In the genomic region with DNA sequence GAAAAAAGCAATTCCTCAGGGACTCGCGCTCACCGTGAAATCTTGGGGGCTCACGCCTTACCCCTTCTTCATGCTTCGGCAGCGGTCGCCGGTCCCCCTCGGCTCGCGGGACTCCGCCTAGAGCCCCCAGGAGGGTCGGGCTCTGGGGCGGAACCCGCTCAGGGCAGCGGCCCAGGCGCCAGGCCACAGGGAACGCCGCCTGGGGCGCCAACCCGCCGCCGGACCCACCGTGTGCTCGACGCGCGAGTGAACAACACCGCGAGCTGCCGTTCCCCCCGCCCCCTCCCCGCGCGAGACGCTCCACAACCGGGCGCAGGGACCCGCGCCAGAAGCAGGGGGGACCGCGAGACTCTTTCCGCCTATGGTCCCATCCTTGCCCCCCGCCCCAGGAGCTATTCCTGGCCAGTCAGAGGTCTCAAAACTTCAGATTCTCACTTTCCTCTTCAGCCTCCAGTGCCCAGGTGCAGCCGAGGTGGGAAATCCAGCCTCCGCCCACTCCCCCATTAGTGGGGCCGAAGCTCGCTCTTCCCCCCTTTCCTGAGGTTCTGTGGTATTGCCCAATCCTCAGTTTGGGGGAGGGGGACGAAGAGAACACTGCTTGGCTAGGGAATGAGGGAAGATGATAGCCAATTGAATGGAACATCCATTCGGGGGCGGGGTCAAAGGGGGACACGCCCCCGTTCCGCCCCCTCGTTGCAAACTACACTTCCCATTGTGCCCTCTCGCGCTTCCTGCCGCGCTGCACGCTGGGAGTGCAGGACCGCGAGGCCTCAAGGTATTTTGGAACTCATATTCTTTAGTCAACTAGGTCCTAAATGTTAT, we compare ENCODE assay signal across 1 cellular context.
A peak's percentile ranks its signal among the peaks of the same experiment; 100 is the strongest.
TF ChIP-seq lines count a peak whose summit lies in the region.

A gene (minus strand): TSS at position 265 of the 822 bp plus-strand sequence. CDS start 52,069 bp downstream, outside the sequence.

TF ChIP-seq in HepG2, 621 proteins besides CTCF, POLR2A, EP300 and RAD21 (continued from another document and continues in another):
- TF ChIP-seq, protein P1, sequence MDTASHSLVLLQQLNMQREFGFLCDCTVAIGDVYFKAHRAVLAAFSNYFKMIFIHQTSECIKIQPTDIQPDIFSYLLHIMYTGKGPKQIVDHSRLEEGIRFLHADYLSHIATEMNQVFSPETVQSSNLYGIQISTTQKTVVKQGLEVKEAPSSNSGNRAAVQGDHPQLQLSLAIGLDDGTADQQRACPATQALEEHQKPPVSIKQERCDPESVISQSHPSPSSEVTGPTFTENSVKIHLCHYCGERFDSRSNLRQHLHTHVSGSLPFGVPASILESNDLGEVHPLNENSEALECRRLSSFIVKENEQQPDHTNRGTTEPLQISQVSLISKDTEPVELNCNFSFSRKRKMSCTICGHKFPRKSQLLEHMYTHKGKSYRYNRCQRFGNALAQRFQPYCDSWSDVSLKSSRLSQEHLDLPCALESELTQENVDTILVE (CRISPR knock-in tag; IDR thresholded peaks at IDR 0.05) = no peak
- TF ChIP-seq GTF2F1 (IDR thresholded peaks at IDR 0.05; ENCODE audit: low read length) = no peak
- TF ChIP-seq MYC (CRISPR knock-in tag; IDR thresholded peaks at IDR 0.05; ENCODE audit: borderline replicate concordance) = peak; percentile 44
- TF ChIP-seq, protein P2, sequence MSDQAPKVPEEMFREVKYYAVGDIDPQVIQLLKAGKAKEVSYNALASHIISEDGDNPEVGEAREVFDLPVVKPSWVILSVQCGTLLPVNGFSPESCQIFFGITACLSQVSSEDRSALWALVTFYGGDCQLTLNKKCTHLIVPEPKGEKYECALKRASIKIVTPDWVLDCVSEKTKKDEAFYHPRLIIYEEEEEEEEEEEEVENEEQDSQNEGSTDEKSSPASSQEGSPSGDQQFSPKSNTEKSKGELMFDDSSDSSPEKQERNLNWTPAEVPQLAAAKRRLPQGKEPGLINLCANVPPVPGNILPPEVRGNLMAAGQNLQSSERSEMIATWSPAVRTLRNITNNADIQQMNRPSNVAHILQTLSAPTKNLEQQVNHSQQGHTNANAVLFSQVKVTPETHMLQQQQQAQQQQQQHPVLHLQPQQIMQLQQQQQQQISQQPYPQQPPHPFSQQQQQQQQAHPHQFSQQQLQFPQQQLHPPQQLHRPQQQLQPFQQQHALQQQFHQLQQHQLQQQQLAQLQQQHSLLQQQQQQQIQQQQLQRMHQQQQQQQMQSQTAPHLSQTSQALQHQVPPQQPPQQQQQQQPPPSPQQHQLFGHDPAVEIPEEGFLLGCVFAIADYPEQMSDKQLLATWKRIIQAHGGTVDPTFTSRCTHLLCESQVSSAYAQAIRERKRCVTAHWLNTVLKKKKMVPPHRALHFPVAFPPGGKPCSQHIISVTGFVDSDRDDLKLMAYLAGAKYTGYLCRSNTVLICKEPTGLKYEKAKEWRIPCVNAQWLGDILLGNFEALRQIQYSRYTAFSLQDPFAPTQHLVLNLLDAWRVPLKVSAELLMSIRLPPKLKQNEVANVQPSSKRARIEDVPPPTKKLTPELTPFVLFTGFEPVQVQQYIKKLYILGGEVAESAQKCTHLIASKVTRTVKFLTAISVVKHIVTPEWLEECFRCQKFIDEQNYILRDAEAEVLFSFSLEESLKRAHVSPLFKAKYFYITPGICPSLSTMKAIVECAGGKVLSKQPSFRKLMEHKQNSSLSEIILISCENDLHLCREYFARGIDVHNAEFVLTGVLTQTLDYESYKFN (CRISPR knock-in tag; conservative IDR thresholded peaks at IDR 0.05) = peak; percentile 59
- peak; percentile 72; the same call in 1 of the 2 replicates for TF ChIP-seq NR2C2 (CRISPR knock-in tag; IDR thresholded peaks at IDR 0.05; ENCODE audit: borderline replicate concordance)
- TF ChIP-seq ZNF616 (CRISPR knock-in tag; IDR thresholded peaks at IDR 0.05; ENCODE audit: low read depth) = no peak
- TF ChIP-seq, protein P3, sequence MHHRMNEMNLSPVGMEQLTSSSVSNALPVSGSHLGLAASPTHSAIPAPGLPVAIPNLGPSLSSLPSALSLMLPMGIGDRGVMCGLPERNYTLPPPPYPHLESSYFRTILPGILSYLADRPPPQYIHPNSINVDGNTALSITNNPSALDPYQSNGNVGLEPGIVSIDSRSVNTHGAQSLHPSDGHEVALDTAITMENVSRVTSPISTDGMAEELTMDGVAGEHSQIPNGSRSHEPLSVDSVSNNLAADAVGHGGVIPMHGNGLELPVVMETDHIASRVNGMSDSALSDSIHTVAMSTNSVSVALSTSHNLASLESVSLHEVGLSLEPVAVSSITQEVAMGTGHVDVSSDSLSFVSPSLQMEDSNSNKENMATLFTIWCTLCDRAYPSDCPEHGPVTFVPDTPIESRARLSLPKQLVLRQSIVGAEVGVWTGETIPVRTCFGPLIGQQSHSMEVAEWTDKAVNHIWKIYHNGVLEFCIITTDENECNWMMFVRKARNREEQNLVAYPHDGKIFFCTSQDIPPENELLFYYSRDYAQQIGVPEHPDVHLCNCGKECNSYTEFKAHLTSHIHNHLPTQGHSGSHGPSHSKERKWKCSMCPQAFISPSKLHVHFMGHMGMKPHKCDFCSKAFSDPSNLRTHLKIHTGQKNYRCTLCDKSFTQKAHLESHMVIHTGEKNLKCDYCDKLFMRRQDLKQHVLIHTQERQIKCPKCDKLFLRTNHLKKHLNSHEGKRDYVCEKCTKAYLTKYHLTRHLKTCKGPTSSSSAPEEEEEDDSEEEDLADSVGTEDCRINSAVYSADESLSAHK (CRISPR knock-in tag; IDR thresholded peaks at IDR 0.05; ENCODE audit: borderline replicate concordance) = no peak
- TF ChIP-seq, protein P4, sequence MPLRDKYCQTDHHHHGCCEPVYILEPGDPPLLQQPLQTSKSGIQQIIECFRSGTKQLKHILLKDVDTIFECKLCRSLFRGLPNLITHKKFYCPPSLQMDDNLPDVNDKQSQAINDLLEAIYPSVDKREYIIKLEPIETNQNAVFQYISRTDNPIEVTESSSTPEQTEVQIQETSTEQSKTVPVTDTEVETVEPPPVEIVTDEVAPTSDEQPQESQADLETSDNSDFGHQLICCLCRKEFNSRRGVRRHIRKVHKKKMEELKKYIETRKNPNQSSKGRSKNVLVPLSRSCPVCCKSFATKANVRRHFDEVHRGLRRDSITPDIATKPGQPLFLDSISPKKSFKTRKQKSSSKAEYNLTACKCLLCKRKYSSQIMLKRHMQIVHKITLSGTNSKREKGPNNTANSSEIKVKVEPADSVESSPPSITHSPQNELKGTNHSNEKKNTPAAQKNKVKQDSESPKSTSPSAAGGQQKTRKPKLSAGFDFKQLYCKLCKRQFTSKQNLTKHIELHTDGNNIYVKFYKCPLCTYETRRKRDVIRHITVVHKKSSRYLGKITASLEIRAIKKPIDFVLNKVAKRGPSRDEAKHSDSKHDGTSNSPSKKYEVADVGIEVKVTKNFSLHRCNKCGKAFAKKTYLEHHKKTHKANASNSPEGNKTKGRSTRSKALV (CRISPR knock-in tag; IDR thresholded peaks at IDR 0.05) = no peak
- TF ChIP-seq, protein P5, sequence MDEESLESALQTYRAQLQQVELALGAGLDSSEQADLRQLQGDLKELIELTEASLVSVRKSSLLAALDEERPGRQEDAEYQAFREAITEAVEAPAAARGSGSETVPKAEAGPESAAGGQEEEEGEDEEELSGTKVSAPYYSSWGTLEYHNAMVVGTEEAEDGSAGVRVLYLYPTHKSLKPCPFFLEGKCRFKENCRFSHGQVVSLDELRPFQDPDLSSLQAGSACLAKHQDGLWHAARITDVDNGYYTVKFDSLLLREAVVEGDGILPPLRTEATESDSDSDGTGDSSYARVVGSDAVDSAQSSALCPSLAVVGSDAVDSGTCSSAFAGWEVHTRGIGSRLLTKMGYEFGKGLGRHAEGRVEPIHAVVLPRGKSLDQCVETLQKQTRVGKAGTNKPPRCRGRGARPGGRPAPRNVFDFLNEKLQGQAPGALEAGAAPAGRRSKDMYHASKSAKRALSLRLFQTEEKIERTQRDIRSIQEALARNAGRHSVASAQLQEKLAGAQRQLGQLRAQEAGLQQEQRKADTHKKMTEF (CRISPR knock-in tag; IDR thresholded peaks at IDR 0.05) = peak; percentile 70
- TF ChIP-seq, protein P6, sequence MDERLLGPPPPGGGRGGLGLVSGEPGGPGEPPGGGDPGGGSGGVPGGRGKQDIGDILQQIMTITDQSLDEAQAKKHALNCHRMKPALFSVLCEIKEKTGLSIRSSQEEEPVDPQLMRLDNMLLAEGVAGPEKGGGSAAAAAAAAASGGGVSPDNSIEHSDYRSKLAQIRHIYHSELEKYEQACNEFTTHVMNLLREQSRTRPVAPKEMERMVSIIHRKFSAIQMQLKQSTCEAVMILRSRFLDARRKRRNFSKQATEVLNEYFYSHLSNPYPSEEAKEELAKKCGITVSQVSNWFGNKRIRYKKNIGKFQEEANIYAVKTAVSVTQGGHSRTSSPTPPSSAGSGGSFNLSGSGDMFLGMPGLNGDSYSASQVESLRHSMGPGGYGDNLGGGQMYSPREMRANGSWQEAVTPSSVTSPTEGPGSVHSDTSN (CRISPR knock-in tag; IDR thresholded peaks at IDR 0.05) = no peak
- TF ChIP-seq SRSF4 (IDR thresholded peaks at IDR 0.05; ENCODE audit: low read depth, low read length, poor library complexity, severe bottlenecking) = no peak
- TF ChIP-seq HDAC2 (CRISPR knock-in tag; IDR thresholded peaks at IDR 0.05) = no peak
- no peak for TF ChIP-seq SRSF1 (optimal IDR thresholded peaks at IDR 0.05; ENCODE audit: low read depth, low read length)
- TF ChIP-seq ZNF263 (CRISPR knock-in tag; IDR thresholded peaks at IDR 0.05) = peak; percentile 59
- peak; percentile 64; the same call in 1 of the 2 replicates for TF ChIP-seq ZFP36L1 (CRISPR knock-in tag; IDR thresholded peaks at IDR 0.05)
- TF ChIP-seq, protein P7, sequence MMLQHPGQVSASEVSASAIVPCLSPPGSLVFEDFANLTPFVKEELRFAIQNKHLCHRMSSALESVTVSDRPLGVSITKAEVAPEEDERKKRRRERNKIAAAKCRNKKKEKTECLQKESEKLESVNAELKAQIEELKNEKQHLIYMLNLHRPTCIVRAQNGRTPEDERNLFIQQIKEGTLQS (CRISPR knock-in tag; IDR thresholded peaks at IDR 0.05) = no peak
- TF ChIP-seq ZNF160 (CRISPR knock-in tag; IDR thresholded peaks at IDR 0.05) = peak; percentile 74; the same call in 1 of the 2 replicates
- TF ChIP-seq, protein P8, sequence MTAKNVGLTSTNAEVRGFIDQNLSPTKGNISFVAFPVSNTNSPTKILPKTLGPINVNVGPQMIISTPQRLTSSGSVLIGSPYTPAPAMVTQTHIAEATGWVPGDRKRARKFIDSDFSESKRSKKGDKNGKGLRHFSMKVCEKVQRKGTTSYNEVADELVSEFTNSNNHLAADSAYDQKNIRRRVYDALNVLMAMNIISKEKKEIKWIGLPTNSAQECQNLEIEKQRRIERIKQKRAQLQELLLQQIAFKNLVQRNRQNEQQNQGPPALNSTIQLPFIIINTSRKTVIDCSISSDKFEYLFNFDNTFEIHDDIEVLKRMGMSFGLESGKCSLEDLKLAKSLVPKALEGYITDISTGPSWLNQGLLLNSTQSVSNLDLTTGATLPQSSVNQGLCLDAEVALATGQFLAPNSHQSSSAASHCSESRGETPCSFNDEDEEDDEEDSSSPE (CRISPR knock-in tag; IDR thresholded peaks at IDR 0.05) = peak; percentile 15; the same call in 1 of the 2 replicates
- TF ChIP-seq ZFX (CRISPR knock-in tag; IDR thresholded peaks at IDR 0.05; ENCODE audit: low read depth) = peak; percentile 57
- no peak; the same call in 1 of the 2 replicates for TF ChIP-seq SIN3B (IDR thresholded peaks at IDR 0.05; ENCODE audit: low read length)
- no peak for TF ChIP-seq ZSCAN9 (CRISPR knock-in tag; IDR thresholded peaks at IDR 0.05; ENCODE audit: borderline replicate concordance)
- TF ChIP-seq, protein P9, sequence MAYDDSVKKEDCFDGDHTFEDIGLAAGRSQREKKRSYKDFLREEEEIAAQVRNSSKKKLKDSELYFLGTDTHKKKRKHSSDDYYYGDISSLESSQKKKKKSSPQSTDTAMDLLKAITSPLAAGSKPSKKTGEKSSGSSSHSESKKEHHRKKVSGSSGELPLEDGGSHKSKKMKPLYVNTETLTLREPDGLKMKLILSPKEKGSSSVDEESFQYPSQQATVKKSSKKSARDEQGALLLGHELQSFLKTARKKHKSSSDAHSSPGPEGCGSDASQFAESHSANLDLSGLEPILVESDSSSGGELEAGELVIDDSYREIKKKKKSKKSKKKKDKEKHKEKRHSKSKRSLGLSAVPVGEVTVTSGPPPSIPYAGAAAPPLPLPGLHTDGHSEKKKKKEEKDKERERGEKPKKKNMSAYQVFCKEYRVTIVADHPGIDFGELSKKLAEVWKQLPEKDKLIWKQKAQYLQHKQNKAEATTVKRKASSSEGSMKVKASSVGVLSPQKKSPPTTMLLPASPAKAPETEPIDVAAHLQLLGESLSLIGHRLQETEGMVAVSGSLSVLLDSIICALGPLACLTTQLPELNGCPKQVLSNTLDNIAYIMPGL (CRISPR knock-in tag; IDR thresholded peaks at IDR 0.05; ENCODE audit: borderline replicate concordance in 1 of 2, low read depth in 1 of 2) = peak; percentile 72 to 76
- TF ChIP-seq ZNF776 (CRISPR knock-in tag; IDR thresholded peaks at IDR 0.05) = no peak; the same call in 1 of the 2 replicates
- TF ChIP-seq DNMT1 (CRISPR knock-in tag; IDR thresholded peaks at IDR 0.05) = no peak
- TF ChIP-seq ZNF335 (CRISPR knock-in tag; IDR thresholded peaks at IDR 0.05) = no peak
- peak; percentile 80 for TF ChIP-seq SALL1 (CRISPR knock-in tag; IDR thresholded peaks at IDR 0.05)
- TF ChIP-seq, protein P10, sequence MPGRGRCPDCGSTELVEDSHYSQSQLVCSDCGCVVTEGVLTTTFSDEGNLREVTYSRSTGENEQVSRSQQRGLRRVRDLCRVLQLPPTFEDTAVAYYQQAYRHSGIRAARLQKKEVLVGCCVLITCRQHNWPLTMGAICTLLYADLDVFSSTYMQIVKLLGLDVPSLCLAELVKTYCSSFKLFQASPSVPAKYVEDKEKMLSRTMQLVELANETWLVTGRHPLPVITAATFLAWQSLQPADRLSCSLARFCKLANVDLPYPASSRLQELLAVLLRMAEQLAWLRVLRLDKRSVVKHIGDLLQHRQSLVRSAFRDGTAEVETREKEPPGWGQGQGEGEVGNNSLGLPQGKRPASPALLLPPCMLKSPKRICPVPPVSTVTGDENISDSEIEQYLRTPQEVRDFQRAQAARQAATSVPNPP (CRISPR knock-in tag; IDR thresholded peaks at IDR 0.05) = no peak
- TF ChIP-seq NCOA2 (CRISPR knock-in tag; IDR thresholded peaks at IDR 0.05) = no peak; the same call in 1 of the 2 replicates
- TF ChIP-seq, protein P11, sequence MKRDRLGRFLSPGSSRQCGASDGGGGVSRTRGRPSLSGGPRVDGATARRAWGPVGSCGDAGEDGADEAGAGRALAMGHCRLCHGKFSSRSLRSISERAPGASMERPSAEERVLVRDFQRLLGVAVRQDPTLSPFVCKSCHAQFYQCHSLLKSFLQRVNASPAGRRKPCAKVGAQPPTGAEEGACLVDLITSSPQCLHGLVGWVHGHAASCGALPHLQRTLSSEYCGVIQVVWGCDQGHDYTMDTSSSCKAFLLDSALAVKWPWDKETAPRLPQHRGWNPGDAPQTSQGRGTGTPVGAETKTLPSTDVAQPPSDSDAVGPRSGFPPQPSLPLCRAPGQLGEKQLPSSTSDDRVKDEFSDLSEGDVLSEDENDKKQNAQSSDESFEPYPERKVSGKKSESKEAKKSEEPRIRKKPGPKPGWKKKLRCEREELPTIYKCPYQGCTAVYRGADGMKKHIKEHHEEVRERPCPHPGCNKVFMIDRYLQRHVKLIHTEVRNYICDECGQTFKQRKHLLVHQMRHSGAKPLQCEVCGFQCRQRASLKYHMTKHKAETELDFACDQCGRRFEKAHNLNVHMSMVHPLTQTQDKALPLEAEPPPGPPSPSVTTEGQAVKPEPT (CRISPR knock-in tag; IDR thresholded peaks at IDR 0.05; ENCODE audit: low read depth) = no peak
- TF ChIP-seq HMGA1 (CRISPR knock-in tag; conservative IDR thresholded peaks at IDR 0.05) = no peak
- peak; percentile 29; the same call in 1 of the 2 replicates for TF ChIP-seq BCL6 (CRISPR knock-in tag; IDR thresholded peaks at IDR 0.05)
- 0 out of 2 replicates have a peak, but pooled peaks have one; percentile 41 for TF ChIP-seq MAF1 (CRISPR knock-in tag; IDR thresholded peaks at IDR 0.05; ENCODE audit: borderline replicate concordance)
- TF ChIP-seq ZSCAN21 (CRISPR knock-in tag; IDR thresholded peaks at IDR 0.05; ENCODE audit: borderline replicate concordance) = peak; percentile 54; the same call in 1 of the 2 replicates
- TF ChIP-seq ZMYM2 (CRISPR knock-in tag; IDR thresholded peaks at IDR 0.05) = no peak
- no peak for TF ChIP-seq PAF1 (CRISPR knock-in tag; IDR thresholded peaks at IDR 0.05)
- no peak for TF ChIP-seq ZSCAN20 (CRISPR knock-in tag; IDR thresholded peaks at IDR 0.05; ENCODE audit: borderline replicate concordance)
